ENCODE assay signal across 18 cellular contexts in the genomic region with DNA sequence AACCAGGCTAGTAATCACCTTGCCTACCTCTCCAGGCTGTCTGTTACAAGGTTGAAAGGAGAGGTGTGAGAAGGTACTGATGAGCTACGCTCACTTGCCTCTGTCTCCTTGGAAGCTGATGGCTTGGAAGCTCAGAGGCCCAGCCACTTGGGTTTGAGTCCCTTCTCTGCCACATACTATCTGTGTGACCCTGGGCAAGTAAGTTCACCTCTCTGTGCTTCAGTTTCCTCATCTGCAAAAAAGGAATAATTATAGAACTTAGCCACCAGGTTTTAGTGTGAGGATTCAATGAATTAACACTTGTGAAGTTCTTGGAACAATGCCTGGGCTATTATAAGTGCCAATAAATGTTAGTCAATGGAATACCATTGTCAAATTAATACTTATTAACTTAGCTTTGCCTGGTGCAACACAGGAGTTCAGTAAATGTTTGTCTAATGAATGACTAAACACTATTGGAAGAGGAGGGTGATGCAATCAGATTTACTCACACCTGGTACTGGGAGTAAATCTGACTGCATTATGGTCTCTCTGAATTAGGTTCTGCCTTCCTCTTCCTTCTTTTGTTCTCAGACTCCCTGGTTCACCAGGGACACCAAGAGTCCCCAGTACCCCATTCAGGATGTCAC. TPM values are rescaled to one million over a fixed set of nuclear protein-coding genes. Genes with fewer than 3 reads are reported as not detected.
DNase-seq lines count a peak whose midpoint lies in the region; ATAC-seq, FAIRE-seq and TF ChIP-seq lines count a peak whose summit lies in the region.
"Had no signal": no experiment of that assay in that cellular context is flagged by ENCODE, and none has a peak within 500 bp of the region (broad histone marks: within the 10 kb centered on the region; RNA-seq: fewer than 3 reads in every experiment).

No MANE protein-coding gene starts in this region.

- in situ Hi-C loops in HepG2 (cut with HindIII; ENCODE audit: extremely low pct_ligation_motif_present, low pct_unique_long_range_greater_than_20kb) = no loop called here

- no TSS peak for BruUV-seq in Calu3 (replicated peaks; lab: Mats Ljungman, UMichigan)
- BruUV-seq in HepG2 (replicated peaks; lab: Mats Ljungman, UMichigan) = no TSS peak

- H3K27ac ChIP-seq in HepG2 (ENCODE audit: extremely low read length, insufficient read depth, low read length) (no peak overlapping the region), WERI-Rb-1 (no peak overlapping the region)
- H3K27ac ChIP-seq: prostate gland, SJSA1 had no signal

- no peaks in the 10 kb centered on the region for H3K27me3 Mint-ChIP-seq in Calu3 (ENCODE audit: unreplicated experiment)
- peaks cover 13% of the 10 kb centered on the region for H3K27me3 Mint-ChIP-seq in activated CD4-positive, alpha-beta T cell treated with anti-CD3 and anti-CD28 coated beads for 36 hours

- POLR2A ChIA-PET in HepG2 (lab: Yijun Ruan, JAX) = interaction anchor here (1.2 kb wide), 1 partner anchor 29 kb away, joined by 4 read pairs; no protein-coding TSS in a partner anchor
- POLR2A ChIA-PET in activated CD4-positive, alpha-beta T cell treated with anti-CD3 and anti-CD28 coated beads for 36 hours (lab: Charles Lee) = no interaction called here

- no peaks in the 10 kb centered on the region for H3K36me3 ChIP-seq in bronchial epithelial cell (ENCODE audit: control insufficient read depth, insufficient read depth, low read length)
- no peaks in the 10 kb centered on the region for H3K36me3 ChIP-seq in HepG2 (replicated peaks in 1 of 2; ENCODE audit: control insufficient read depth in 1 of 2, insufficient read depth in 2 of 2, low read length in 2 of 2)
- H3K36me3 ChIP-seq in WERI-Rb-1 = no peaks in the 10 kb centered on the region
- H3K36me3 ChIP-seq: prostate gland, SJSA1 had no signal

- H4K20me1 ChIP-seq in HepG2 (ENCODE audit: insufficient read depth, low read length) = no peaks in the 10 kb centered on the region

- CTCF ChIA-PET in Calu3 (lab: Charles Lee) = interaction anchor here (0.6 to 1.0 kb wide), 3 partner anchors 203 to 1479 kb away, joined by 3 to 4 read pairs (median 3); no protein-coding TSS in a partner anchor
- CTCF ChIA-PET in HepG2 (lab: Yijun Ruan, JAX; ENCODE audit: low intra/inter-chr PET ratio, low total read pairs) = no interaction called here
- CTCF ChIA-PET in activated CD4-positive, alpha-beta T cell treated with anti-CD3 and anti-CD28 coated beads for 36 hours (lab: Charles Lee) = no interaction called here

- no peak overlapping the region for H2AFZ ChIP-seq in HepG2 (ENCODE audit: low read length)

- H3K79me2 ChIP-seq in HepG2 (ENCODE audit: insufficient read depth, low read length) = no peaks in the 10 kb centered on the region

- H3K27me3 ChIP-seq in bronchial epithelial cell (ENCODE audit: control insufficient read depth, insufficient read depth, low read length) (peaks cover 2% of the 10 kb centered on the region), HepG2 (ENCODE audit: control insufficient read depth in 1 of 2, insufficient read depth in 2 of 2, low read length in 2 of 2) (peaks cover 0 to 10% of the 10 kb centered on the region in 2 experiments; a peak in 2 of 5 replicates), WERI-Rb-1 (ENCODE audit: insufficient read depth, low read depth, severe bottlenecking) (no peaks in the 10 kb centered on the region)
- H3K27me3 ChIP-seq: SJSA1 had no signal

- peaks cover 35% of the 10 kb centered on the region for H3K4me1 ChIP-seq in HepG2 (ENCODE audit: insufficient read depth, low read length)
- H3K4me1 ChIP-seq: prostate gland had no signal

- H3K9me3 ChIP-seq in HepG2 (ENCODE audit: low read length) (no peaks in the 10 kb centered on the region), WERI-Rb-1 (ENCODE audit: severe bottlenecking) (no peaks in the 10 kb centered on the region)
- H3K9me3 ChIP-seq: prostate gland, SJSA1 had no signal

- H3K4me2 ChIP-seq in HepG2 (ENCODE audit: low read depth, low read length) = peak overlapping the region; percentile 43

- TF ChIP-seq RAD21 in HepG2 (CRISPR knock-in tag; IDR thresholded peaks at IDR 0.05) = no peak

- no peak overlapping the region for H3K4me3 ChIP-seq in LNCaP clone FGC (ENCODE audit: low read depth, low read length)
- H3K4me3 ChIP-seq in bronchial epithelial cell (ENCODE audit: low read depth, low read length) = no peak overlapping the region
- no peak overlapping the region for H3K4me3 ChIP-seq in HepG2 (replicated peaks in 1 of 3; ENCODE audit: insufficient read depth in 1 of 3, low read depth in 2 of 3, low read length in 3 of 3)
- no peak overlapping the region for H3K4me3 ChIP-seq in WERI-Rb-1 (ENCODE audit: low read depth, low read length)
- H3K4me3 ChIP-seq: GM12878, prostate gland, SJSA1 had no signal

- no peak for TF ChIP-seq EP300 in HepG2 (IDR thresholded peaks at IDR 0.05; ENCODE audit: low read depth in 2 of 2, low read length in 2 of 2)
- TF ChIP-seq EP300 in HepG2 (CRISPR knock-in tag; IDR thresholded peaks at IDR 0.05; ENCODE audit: borderline replicate concordance) = no peak

- intact Hi-C loops in Calu3 (cut with micrococcal nuclease; ENCODE audit: unreplicated experiment) (loop anchor here (5.0 kb wide), 1 partner anchor 69 kb away; no protein-coding TSS in a partner anchor), HepG2 (cut with micrococcal nuclease; ENCODE audit: unreplicated experiment) (no loop called here), head of caudate nucleus (cut with DNase I) (no loop called here)
- intact Hi-C loops in activated CD4-positive, alpha-beta T cell treated with anti-CD3 and anti-CD28 coated beads for 36 hours (cut with DNase I, micrococcal nuclease) = no loop called here

- H3K36me3 Mint-ChIP-seq in Calu3 (ENCODE audit: insufficient read depth, unreplicated experiment) = no peaks in the 10 kb centered on the region
- H3K36me3 Mint-ChIP-seq in activated CD4-positive, alpha-beta T cell treated with anti-CD3 and anti-CD28 coated beads for 36 hours (ENCODE audit: low read depth) = no peaks in the 10 kb centered on the region
- H3K36me3 Mint-ChIP-seq: activated CD4-positive, alpha-beta memory T cell treated with anti-CD3 and anti-CD28 coated beads for 36 hours had no signal

- peak overlapping the region; percentile 96 for H3K27ac Mint-ChIP-seq in Calu3 (ENCODE audit: unreplicated experiment)
- H3K27ac Mint-ChIP-seq in activated CD4-positive, alpha-beta T cell treated with anti-CD3 and anti-CD28 coated beads for 36 hours = no peak overlapping the region
- H3K27ac Mint-ChIP-seq: activated CD4-positive, alpha-beta memory T cell treated with anti-CD3 and anti-CD28 coated beads for 36 hours; activated T-helper 17 cell treated with anti-CD3 and anti-CD28 coated beads, Interleukin-2, amount 50 U/mL, for 72 hours; type B pancreatic cell had no signal

- FAIRE-seq in bronchial epithelial cell (lab: Jason Lieb, UNC) (no peak), HepG2 (lab: Jason Lieb, UNC) (no peak)
- FAIRE-seq: GM12878 had no signal

- no peak for TF ChIP-seq POLR2A in HepG2 (IDR thresholded peaks at IDR 0.05; ENCODE audit: insufficient read depth in 1 of 2, low read depth in 2 of 2, low read length in 2 of 2)

- 60% methylated on average over 1 of the region's 1 CpG for WGBS in HepG2 (ENCODE audit: low lambda C conversion rate)

- H3K4me3 Mint-ChIP-seq in Calu3 (ENCODE audit: low read depth, unreplicated experiment) = no peak overlapping the region
- H3K4me3 Mint-ChIP-seq in activated CD4-positive, alpha-beta T cell treated with anti-CD3 and anti-CD28 coated beads for 36 hours = no peak overlapping the region
- H3K4me3 Mint-ChIP-seq: activated CD4-positive, alpha-beta memory T cell treated with anti-CD3 and anti-CD28 coated beads for 36 hours; activated T-helper 17 cell treated with anti-CD3 and anti-CD28 coated beads, Interleukin-2, amount 50 U/mL, for 72 hours; type B pancreatic cell had no signal

- H3K9me3 Mint-ChIP-seq in Calu3 (ENCODE audit: low read depth, unreplicated experiment) = peaks cover 10% of the 10 kb centered on the region
- H3K9me3 Mint-ChIP-seq in activated CD4-positive, alpha-beta T cell treated with anti-CD3 and anti-CD28 coated beads for 36 hours (ENCODE audit: low read depth) = no peaks in the 10 kb centered on the region
- H3K9me3 Mint-ChIP-seq: activated CD4-positive, alpha-beta memory T cell treated with anti-CD3 and anti-CD28 coated beads for 36 hours; activated T-helper 17 cell treated with anti-CD3 and anti-CD28 coated beads, Interleukin-2, amount 50 U/mL, for 72 hours had no signal

- no peak overlapping the region for H3K9ac ChIP-seq in HepG2 (ENCODE audit: insufficient read depth, low read depth, low read length)

- peak; percentile 20 for TF ChIP-seq CTCF in Calu3 (IDR thresholded peaks at IDR 0.05; ENCODE audit: unreplicated experiment)
- no peak for TF ChIP-seq CTCF in LNCaP clone FGC (IDR thresholded peaks at IDR 0.05; ENCODE audit: control insufficient read depth, extremely low read depth, insufficient read depth)
- TF ChIP-seq CTCF in bronchial epithelial cell (IDR thresholded peaks at IDR 0.05; ENCODE audit: insufficient read depth, low read length, severe bottlenecking) = no peak
- TF ChIP-seq CTCF in HepG2 (CRISPR knock-in tag; IDR thresholded peaks at IDR 0.05) = no peak
- no peak for TF ChIP-seq CTCF in WERI-Rb-1 (IDR thresholded peaks at IDR 0.05; ENCODE audit: low read depth, low read length)

- DNase-seq in Calu3 (peak; percentile 28), LNCaP clone FGC (ENCODE audit: low read depth) (peak; percentile 41), bronchial epithelial cell (ENCODE audit: low read depth) (peak; percentile 94), HepG2 (ENCODE audit: low spot score) (peak; percentile 43), head of caudate nucleus (no peak), WERI-Rb-1 (no peak), NCI-H2081 treated with DMSO at 0.1 percent for 48 hours (lab: John Stamatoyannopoulos, UW) (no peak)
- no peak for DNase-seq in activated CD4-positive, alpha-beta T cell treated with anti-CD3 and anti-CD28 coated beads for 36 hours
- DNase-seq: activated CD4-positive, alpha-beta memory T cell treated with anti-CD3 and anti-CD28 coated beads for 36 hours; amygdala; NCI-H1105 had no signal

- H3K4me1 Mint-ChIP-seq in Calu3 (ENCODE audit: low read depth, unreplicated experiment) = peaks cover 55% of the 10 kb centered on the region
- no peaks in the 10 kb centered on the region for H3K4me1 Mint-ChIP-seq in activated CD4-positive, alpha-beta T cell treated with anti-CD3 and anti-CD28 coated beads for 36 hours
- H3K4me1 Mint-ChIP-seq: activated T-helper 17 cell treated with anti-CD3 and anti-CD28 coated beads, Interleukin-2, amount 50 U/mL, for 72 hours had no signal

- peak; percentile 83 for ATAC-seq in HepG2
- ATAC-seq in activated CD4-positive, alpha-beta T cell treated with anti-CD3 and anti-CD28 coated beads for 36 hours = no peak
- ATAC-seq: activated T-helper 17 cell treated with anti-CD3 and anti-CD28 coated beads, Interleukin-2, amount 50 U/mL, for 72 hours; GM12878 had no signal

RNA-seq across cellular contexts. Expression of a gene that starts 55.5 kb away (rescaled TPM):
- 0.10 and 0.42 TPM in 2 replicates for total RNA-seq in Calu3 (2022)
- under 0.01 TPM in 2 replicates for total RNA-seq in bronchial epithelial cell
- not detected in 2 replicates for total RNA-seq in HepG2 (2016; rRNA removed; fragmentation: Illumina TruSeq; extraction: Trizol)
- total RNA-seq in HepG2 (2016; cell fraction: cytosol; rRNA removed; fragmentation: Illumina TruSeq; extraction: Trizol; ENCODE audit: low read depth) = not detected in 2 replicates
- total RNA-seq in HepG2 (2016; cell fraction: insoluble cytoplasmic fraction; rRNA removed; fragmentation: Illumina TruSeq; extraction: Trizol) = not detected in 2 replicates
- not detected in 2 replicates for total RNA-seq in HepG2 (2016; cell fraction: membrane; rRNA removed; fragmentation: Illumina TruSeq; extraction: Trizol)
- total RNA-seq in HepG2 (2016; cell fraction: nucleus; rRNA removed; fragmentation: Illumina TruSeq; extraction: Trizol) = not detected in 2 replicates
- 0.04 and 0.17 TPM in 2 replicates for polyA plus RNA-seq in HepG2 (2011; rRNA removed)
- 0.01 TPM in 2 replicates for polyA plus RNA-seq in HepG2 (2011; cell fraction: cytosol; rRNA removed)
- polyA plus RNA-seq in HepG2 (2011; cell fraction: nucleus; rRNA removed) = 0.06 and 0.14 TPM in 2 replicates
- 0.04 and 0.38 TPM in 2 replicates for polyA plus RNA-seq in HepG2 (2012)
- not detected in 2 replicates for polyA plus RNA-seq in HepG2 (2016; cell fraction: cytosol; fragmentation: Illumina TruSeq; extraction: Trizol; ENCODE audit: low read depth)
- polyA plus RNA-seq in HepG2 (2016; cell fraction: insoluble cytoplasmic fraction; fragmentation: Illumina TruSeq; extraction: Trizol; ENCODE audit: low read depth) = not detected in 2 replicates
- not detected in 2 replicates for polyA plus RNA-seq in HepG2 (2016; cell fraction: membrane; fragmentation: Illumina TruSeq; extraction: Trizol; ENCODE audit: low read depth)
- not detected in 2 replicates for polyA plus RNA-seq in HepG2 (2016; cell fraction: nucleus; fragmentation: Illumina TruSeq; extraction: Trizol; ENCODE audit: insufficient read depth, low read depth)
- polyA minus RNA-seq in HepG2 (2011; rRNA and poly(A)+ RNA removed; ENCODE audit: low replicate concordance) = 0.04 and 2.2 TPM in 2 replicates
- not detected in 2 replicates for polyA minus RNA-seq in HepG2 (2011; cell fraction: cytosol; rRNA and poly(A)+ RNA removed)
- polyA minus RNA-seq in HepG2 (2011; cell fraction: nucleus; rRNA and poly(A)+ RNA removed) = 0.12 TPM in 1 of 2 replicates, not detected in the other
- not detected for total RNA-seq in activated CD4-positive, alpha-beta T cell treated with anti-CD3 and anti-CD28 coated beads for 36 hours
- total RNA-seq: activated CD4-positive, alpha-beta memory T cell treated with anti-CD3 and anti-CD28 coated beads for 36 hours; activated T-helper 17 cell treated with anti-CD3 and anti-CD28 coated beads, Interleukin-2, amount 50 U/mL, for 72 hours; Daoy; GM12878 had no signal
- polyA plus RNA-seq: BJ, GM12878 had no signal

Comparison
In these comparisons a context has a peak if more than half of its experiments do, and no peak if none do; other contexts are left out.
1. DNase-seq: peak in Calu3 (single experiment), LNCaP clone FGC (single experiment), bronchial epithelial cell (single experiment) and HepG2 (single experiment); none in head of caudate nucleus (0 of 42), activated CD4-positive, alpha-beta T cell treated with anti-CD3 and anti-CD28 coated beads for 36 hours (single experiment), WERI-Rb-1 (single experiment) and NCI-H2081 treated with DMSO at 0.1 percent for 48 hours (single experiment).